8 cellular contexts compared by ENCODE assay signal in genomic region chr9:136544549-136545064, GRCh38. TPM values are rescaled to one million over a fixed set of nuclear protein-coding genes. Genes with fewer than 3 reads are reported as not detected.
A peak's percentile ranks its signal among the peaks of the same experiment; 100 is the strongest.
DNase-seq lines count a peak whose midpoint lies in the region; ATAC-seq and TF ChIP-seq lines count a peak whose summit lies in the region.

No MANE protein-coding gene starts in this region.

- peaks cover 29% of the 10 kb centered on the region for H3K4me1 Mint-ChIP-seq in activated naive CD8-positive, alpha-beta T cell (ENCODE audit: low read depth)

- H3K27ac Mint-ChIP-seq in activated naive CD8-positive, alpha-beta T cell: peak overlapping the region; percentile 76

- H2AFZ ChIP-seq in parathyroid adenoma: no peak overlapping the region

- intact Hi-C loops in Panc1 (cut with micrococcal nuclease; ENCODE audit: unreplicated experiment): no loop called here
- intact Hi-C loops in heart left ventricle (cut with DNase I): loop anchor here in 9 of 10 donors (2.0 to 10.0 kb wide), 9 partner anchors 34 to 83 kb away; partner anchors contain the start of gene SEC16A (in 2 of the 9)

- H3K36me3 Mint-ChIP-seq in activated naive CD8-positive, alpha-beta T cell: no peaks in the 10 kb centered on the region

- peak overlapping the region; percentile 62 for H3K4me2 ChIP-seq in parathyroid adenoma (ENCODE audit: low read length)

- peaks cover 19% of the 10 kb centered on the region for H3K36me3 ChIP-seq in GM06990 (ENCODE audit: control insufficient read depth, insufficient read depth, low read length)
- H3K36me3 ChIP-seq in Panc1 (ENCODE audit: control insufficient read depth, insufficient read depth, low read length): peaks cover 2% of the 10 kb centered on the region; the same call in 1 of the 2 replicates
- H3K36me3 ChIP-seq in heart left ventricle: peaks cover 0 to 30% (median 7%) of the 10 kb centered on the region in 9 donors
- no peaks in the 10 kb centered on the region for H3K36me3 ChIP-seq in parathyroid adenoma (ENCODE audit: control insufficient read depth, insufficient read depth, low read length)

- CTCF ChIA-PET in Panc1 (lab: Charles Lee): interaction anchor here (0.6 kb wide), 1 partner anchor 968 kb away, joined by 4 read pairs; no protein-coding TSS in a partner anchor

- ATAC-seq in Panc1 (peak; percentile 23; the same call in 1 of the 2 replicates), heart left ventricle (peak in 2 of 4 donors; percentile 6 to 21), GM18867 (IDR thresholded peaks at IDR 0.05; ENCODE audit: unreplicated experiment) (no peak), GM21381 (IDR thresholded peaks at IDR 0.05; ENCODE audit: unreplicated experiment) (no peak)

- POLR2A ChIA-PET in Panc1 (lab: Charles Lee): no interaction called here

- in situ Hi-C loops in Panc1 (cut with HindIII; ENCODE audit: low pct_unique_long_range_greater_than_20kb, low sequenced_read_pairs): loop anchor here (10.0 kb wide), 1 partner anchor 60 kb away; the partner anchor contains the start of gene SEC16A

- TF ChIP-seq CTCF in GM06990 (IDR thresholded peaks at IDR 0.05; ENCODE audit: insufficient read depth, low read length, poor library complexity, severe bottlenecking) (peak; percentile 2), Panc1 (IDR thresholded peaks at IDR 0.05) (no peak), heart left ventricle (IDR thresholded peaks at IDR 0.05) (peak in 1 of 12 donors; percentile 2), parathyroid adenoma (IDR thresholded peaks at IDR 0.05) (no peak)

- no peaks in the 10 kb centered on the region for H3K9me3 ChIP-seq in Panc1 (ENCODE audit: control insufficient read depth, insufficient read depth, low read depth, low read length)
- H3K9me3 ChIP-seq in heart left ventricle: no peaks in the 10 kb centered on the region
- no peaks in the 10 kb centered on the region for H3K9me3 ChIP-seq in parathyroid adenoma (ENCODE audit: control insufficient read depth, low read length)

- DNase-seq in GM06990 (ENCODE audit: extremely low read depth, insufficient read length): peak; percentile 60
- DNase-seq in Panc1 (ENCODE audit: low read depth, low spot score): no peak
- DNase-seq in heart left ventricle: peak; percentile 78 to 87 (median 84)
- DNase-seq in Kasumi-1 (lab: John Stamatoyannopoulos, UW): no peak

- H3K9me3 Mint-ChIP-seq in activated naive CD8-positive, alpha-beta T cell (ENCODE audit: low read depth): no peaks in the 10 kb centered on the region

- no peak overlapping the region for H3K27ac ChIP-seq in Panc1 (ENCODE audit: low read length)
- peak overlapping the region; percentile 91 to 99 (median 96) for H3K27ac ChIP-seq in heart left ventricle
- H3K27ac ChIP-seq in parathyroid adenoma: no peak overlapping the region

- H3K27me3 ChIP-seq in GM06990 (replicated peaks; ENCODE audit: control insufficient read depth, insufficient read depth, low read length) (no peaks in the 10 kb centered on the region), Panc1 (ENCODE audit: control insufficient read depth, insufficient read depth, low read length) (no peaks in the 10 kb centered on the region), heart left ventricle (no peaks in the 10 kb centered on the region), parathyroid adenoma (ENCODE audit: control insufficient read depth, insufficient read depth, low read length) (no peaks in the 10 kb centered on the region)

- BruUV-seq in Panc1 (replicated peaks; lab: Mats Ljungman, UMichigan): no TSS peak

- TF ChIP-seq POLR2A in heart left ventricle (IDR thresholded peaks at IDR 0.05): peak in 1 of 2 donors; percentile 25

- H3K4me3 ChIP-seq in GM06990 (replicated peaks; ENCODE audit: low read depth, low read length) (peak overlapping the region; percentile 86), Panc1 (ENCODE audit: low read depth in 2 of 2, low read length in 2 of 2) (peak overlapping the region; percentile 62 to 70), heart left ventricle (peak overlapping the region; percentile 66 to 100 (median 92)), parathyroid adenoma (ENCODE audit: low read depth, low read length) (peak overlapping the region; percentile 62)

- no peak overlapping the region for H3K9ac ChIP-seq in parathyroid adenoma

- WGBS in heart left ventricle, 4 donors: 0 to 11% (median 4%) methylated on average over 9 to 40 of the region's 40 CpGs

- H3K4me1 ChIP-seq in Panc1 (ENCODE audit: control insufficient read depth, insufficient read depth, low read length) (peaks cover 11% of the 10 kb centered on the region), heart left ventricle (peaks cover 13 to 69% (median 51%) of the 10 kb centered on the region in 12 donors), parathyroid adenoma (peaks cover 2% of the 10 kb centered on the region)

- no peaks in the 10 kb centered on the region for H3K27me3 Mint-ChIP-seq in activated naive CD8-positive, alpha-beta T cell

- peak overlapping the region; percentile 91 for H3K4me3 Mint-ChIP-seq in activated naive CD8-positive, alpha-beta T cell

- H3K79me2 ChIP-seq in parathyroid adenoma: no peaks in the 10 kb centered on the region

RNA-seq across cellular contexts. Expression of gene NOTCH1, which starts 1.2 kb away (rescaled TPM):
- total RNA-seq in Panc1 (2021; ENCODE audit: unreplicated experiment) (13.4 TPM), heart left ventricle (10 to 100 TPM; 12.1 to 47.3 (median 22.1) TPM)
- polyA plus RNA-seq in Panc1 (2012; ENCODE audit: insufficient read length): 11.1 TPM
- polyA plus RNA-seq in heart left ventricle: 10 to 100 TPM in 1 of 2 donors, 1 to 10 TPM in 1; 8.0 to 12.1 TPM

Comparison
In these comparisons a context has a peak if more than half of its experiments do, and no peak if none do; other contexts are left out.
1. DNase-seq: peak in GM06990 (single experiment) and heart left ventricle (5 of 5); none in Panc1 (single experiment) and Kasumi-1 (0 of 2).
2. H3K27ac ChIP-seq: peak in heart left ventricle (12 of 12); none in Panc1 (single experiment) and parathyroid adenoma (single experiment).
3. Peak in every context shown above with its lines, with median percentiles within 50 percentile points of each other: H3K4me3 ChIP-seq.